5 cellular contexts compared by ENCODE assay signal in genomic region chr2:184327805-184328204, GRCh38.
A peak's percentile ranks its signal among the peaks of the same experiment; 100 is the strongest.
DNase-seq lines count a peak whose midpoint lies in the region; ATAC-seq, FAIRE-seq and TF ChIP-seq lines count a peak whose summit lies in the region.
"Not testable (repeated sequence)": the region's sequence is repeated elsewhere in the genome, so short reads cannot be mapped to it uniquely, and the experiment has no call there.

No MANE protein-coding gene starts in this region.

- not testable (repeated sequence) for H3K27ac Mint-ChIP-seq in chondrocyte (ENCODE audit: unreplicated experiment)

- peaks cover 15% of the 10 kb centered on the region for H3K27me3 Mint-ChIP-seq in chondrocyte (ENCODE audit: low read depth)

- intact Hi-C loops in Right ventricle myocardium superior (cut with DNase I); kidney (cut with DNase I); lower lobe of right lung (cut with DNase I); sciatic nerve (cut with DNase I): not testable (repeated sequence)

- not testable (repeated sequence) for ATAC-seq in Right ventricle myocardium superior (ENCODE audit: poor library complexity); lower lobe of right lung; sciatic nerve

- H3K27me3 ChIP-seq in lower lobe of right lung (ENCODE audit: low read depth): not testable (repeated sequence)

- not testable (repeated sequence) for H3K9ac ChIP-seq in kidney (ENCODE audit: low read length in 2 of 2)

- FAIRE-seq in kidney (lab: Jason Lieb, UNC): not testable (repeated sequence)

- H3K4me3 ChIP-seq in kidney (ENCODE audit: low read length in 2 of 2); lower lobe of right lung: not testable (repeated sequence)

- H3K4me1 ChIP-seq in kidney (ENCODE audit: control insufficient read depth in 1 of 2, insufficient read depth in 1 of 2, low read depth in 1 of 2, low read length in 2 of 2); lower lobe of right lung: not testable (repeated sequence)

- not testable (repeated sequence) for H3K4me3 Mint-ChIP-seq in chondrocyte (ENCODE audit: unreplicated experiment)

- TF ChIP-seq CTCF in chondrocyte (IDR thresholded peaks at IDR 0.05); kidney (IDR thresholded peaks at IDR 0.05; ENCODE audit: borderline replicate concordance, extremely low read depth, insufficient read depth); lower lobe of right lung (IDR thresholded peaks at IDR 0.05): not testable (repeated sequence)

- not testable (repeated sequence) for H3K4me1 Mint-ChIP-seq in chondrocyte (ENCODE audit: low read depth)

- not testable (repeated sequence) for H3K9me3 Mint-ChIP-seq in chondrocyte (ENCODE audit: low read depth)

- DNase-seq in chondrocyte (ENCODE audit: low spot score) (peak; percentile 58), Right ventricle myocardium superior (peak; percentile 35), kidney (peak; percentile 45), lower lobe of right lung (peak; percentile 34), sciatic nerve (ENCODE audit: low spot score) (peak; percentile 36)

- H3K36me3 Mint-ChIP-seq in chondrocyte (ENCODE audit: low read depth): not testable (repeated sequence)

- H3K36me3 ChIP-seq in kidney (ENCODE audit: control insufficient read depth in 1 of 2, insufficient read depth in 2 of 2, low read length in 2 of 2); lower lobe of right lung: not testable (repeated sequence)

- H3K9me3 ChIP-seq in kidney (ENCODE audit: control insufficient read depth in 1 of 2, low read length in 2 of 2); lower lobe of right lung: not testable (repeated sequence)

- H3K27ac ChIP-seq in kidney (ENCODE audit: low read depth in 2 of 2, low read length in 2 of 2); lower lobe of right lung: not testable (repeated sequence)
